In the genomic region with DNA sequence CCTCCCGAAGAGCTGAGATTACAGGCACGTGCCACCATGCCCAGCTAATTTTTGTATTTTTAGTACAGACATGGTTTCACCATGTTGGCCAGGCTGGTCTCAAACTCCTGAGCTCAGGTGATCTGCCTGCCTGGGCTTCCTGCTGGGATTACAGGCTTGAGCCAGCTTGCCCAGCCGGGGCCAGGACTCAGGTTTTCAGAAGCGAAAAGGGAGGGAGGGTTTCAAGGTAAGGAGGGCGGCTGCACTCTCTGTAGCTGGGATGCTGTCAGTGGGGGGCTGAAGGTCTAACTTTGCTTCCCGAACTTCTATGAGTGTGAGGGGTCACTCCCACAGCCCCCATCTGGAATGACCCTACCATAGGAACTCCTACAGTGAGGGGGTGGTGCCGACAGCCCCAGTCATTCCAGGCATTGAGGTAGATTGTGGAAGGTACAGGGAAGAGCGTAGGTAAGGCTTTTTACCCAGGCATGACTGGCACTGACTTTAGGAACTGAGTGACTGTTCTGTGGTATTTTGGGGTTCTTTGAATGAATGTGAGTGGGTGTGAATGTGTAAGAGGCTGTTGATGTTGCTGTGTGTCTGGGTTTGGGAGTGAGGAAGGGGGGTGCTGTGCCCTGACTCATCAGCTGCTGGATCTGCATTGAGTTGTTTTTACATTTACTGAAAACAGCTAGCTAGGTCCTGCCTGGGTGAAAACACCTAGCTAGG, we compare ENCODE assay signal across 10 cellular contexts. TPM values are rescaled to one million over a fixed set of nuclear protein-coding genes. Genes with fewer than 3 reads are reported as not detected.
DNase-seq lines count a peak whose midpoint lies in the region; ATAC-seq and TF ChIP-seq lines count a peak whose summit lies in the region.
"Had no signal": no experiment of that assay in that cellular context is flagged by ENCODE, and none has a peak within 500 bp of the region (broad histone marks: within the 10 kb centered on the region; RNA-seq: fewer than 3 reads in every experiment).

No MANE protein-coding gene starts in this region.

- H2BK5ac ChIP-seq in H9 (ENCODE audit: insufficient read length, low read length) = no peak overlapping the region

- H3K23ac ChIP-seq in H9 (ENCODE audit: insufficient read length, low read depth, low read length) = no peak overlapping the region

- H3K9me3 ChIP-seq in H9 (ENCODE audit: control insufficient read depth, low read depth, low read length) (no peaks in the 10 kb centered on the region), fibroblast of lung (ENCODE audit: control insufficient read depth, insufficient read depth, low read depth, low read length) (no peaks in the 10 kb centered on the region)

- H3K4me1 Mint-ChIP-seq in H9 = peaks cover 29 to 51% of the 10 kb centered on the region in 2 experiments

- no peak overlapping the region for H3K4me3 ChIP-seq in fibroblast of lung (replicated peaks in 1 of 4; ENCODE audit: control extremely low read depth in 1 of 4, insufficient read depth in 1 of 4, low read depth in 3 of 4, low read length in 4 of 4)

- H3K27me3 Mint-ChIP-seq in H9 (ENCODE audit: low read depth) = peaks cover 71% of the 10 kb centered on the region

- H4K8ac ChIP-seq in H9 (replicated peaks; ENCODE audit: insufficient read length, low read depth, low read length) = no peak overlapping the region

- H3K9ac ChIP-seq in H9 (ENCODE audit: extremely low read depth, insufficient read length, low read length) (no peak overlapping the region), fibroblast of lung (ENCODE audit: insufficient read depth, low read length) (no peak overlapping the region)

- H3K27me3 ChIP-seq in H9 (ENCODE audit: insufficient read depth, low read length) (peaks cover 16% of the 10 kb centered on the region; the same call in 1 of the 2 replicates), fibroblast of lung (ENCODE audit: control insufficient read depth, insufficient read depth, low read length) (peaks cover 21% of the 10 kb centered on the region)

- H3K9me3 Mint-ChIP-seq in H9 = no peaks in the 10 kb centered on the region

- no peak overlapping the region for H2BK120ac ChIP-seq in H9 (ENCODE audit: low read depth, low read length, poor library complexity, severe bottlenecking)

- H3K4me1 ChIP-seq in H9 (ENCODE audit: insufficient read depth, low read length) (no peaks in the 10 kb centered on the region; the same call in 1 of the 2 replicates), fibroblast of lung (ENCODE audit: control insufficient read depth, extremely low read depth, insufficient read depth, low read length) (peaks cover 2% of the 10 kb centered on the region)

- peak overlapping the region in 2 of 3 experiments; percentile 27 to 73; a peak in 3 of 7 replicates for H3K27ac Mint-ChIP-seq in H9

- no CpG with 5 or more reads among the region's 8 CpGs for WGBS in H9 (ENCODE audit: extremely low coverage, insufficient read length, low lambda C conversion rate)

- peak overlapping the region; percentile 53 for H3K4me2 ChIP-seq in H9 (ENCODE audit: insufficient read depth, insufficient read length, low read length)
- no peak overlapping the region for H3K4me2 ChIP-seq in fibroblast of lung (ENCODE audit: extremely low read depth, insufficient read depth, low read length)

- DNase-seq in H9 = peak; percentile 80
- DNase-seq in activated CD4-positive, alpha-beta T cell treated with anti-CD3 and anti-CD28 coated beads, Interleukin-2, amount 50 U/mL, for 4 hours = peak; percentile 46 to 49
- peak; percentile 24 to 81 for DNase-seq in fibroblast of lung (ENCODE audit: low read depth in 2 of 2)
- DNase-seq in stimulated activated CD4-positive, alpha-beta T cell treated with anti-CD3 and anti-CD28 coated beads, TNF-alpha, amount 100 ng/mL, for 4 hours (ENCODE audit: low read depth in 3 of 3) = peak in 2 of 3 experiments; percentile 32 to 38
- DNase-seq in NCI-H1417 treated with DMSO at 0.1 percent for 48 hours (lab: John Stamatoyannopoulos, UW) = no peak
- DNase-seq: OCI-M1, small intestine had no signal

- no peak overlapping the region for H2BK12ac ChIP-seq in H9 (ENCODE audit: insufficient read length, low read depth, low read length)

- H3K14ac ChIP-seq in H9 (ENCODE audit: insufficient read depth, low read length) = no peak overlapping the region

- no peak for TF ChIP-seq CTCF in H9 (conservative IDR thresholded peaks at IDR 0.05)
- TF ChIP-seq CTCF in fibroblast of lung (conservative IDR thresholded peaks at IDR 0.05 in 1 of 2, IDR thresholded peaks at IDR 0.05 in 1 of 2; ENCODE audit: low read depth in 1 of 2, low read length in 2 of 2) = no peak

- H4K91ac ChIP-seq in H9 (ENCODE audit: insufficient read length, low read depth, low read length) = no peak overlapping the region

- no peaks in the 10 kb centered on the region for H3K79me1 ChIP-seq in H9 (ENCODE audit: insufficient read depth, low read depth, low read length, poor library complexity, severe bottlenecking)

- H3K56ac ChIP-seq in H9 (ENCODE audit: insufficient read length, low read depth, low read length) = no peak overlapping the region

- H3K79me2 ChIP-seq in H9 (ENCODE audit: insufficient read depth, low read length) (no peaks in the 10 kb centered on the region), fibroblast of lung (ENCODE audit: control insufficient read depth, insufficient read depth, low read length) (no peaks in the 10 kb centered on the region)

- H3K36me3 Mint-ChIP-seq in H9 (ENCODE audit: insufficient read depth in 1 of 3, low read depth in 3 of 3) = no peaks in the 10 kb centered on the region

- H3K4ac ChIP-seq in H9 (ENCODE audit: low read depth, low read length) = no peak overlapping the region

- H3K18ac ChIP-seq in H9 (ENCODE audit: insufficient read length, low read depth, low read length) = no peak overlapping the region

- H4K20me1 ChIP-seq in H9 (ENCODE audit: control insufficient read depth, insufficient read depth, insufficient read length) = no peaks in the 10 kb centered on the region
- H4K20me1 ChIP-seq in fibroblast of lung (ENCODE audit: control insufficient read depth, extremely low read depth, insufficient read depth, low read length) = no peaks in the 10 kb centered on the region

- H4K5ac ChIP-seq in H9 (ENCODE audit: insufficient read length, low read depth, low read length) = no peak overlapping the region

- H2AK5ac ChIP-seq in H9 (ENCODE audit: insufficient read length, low read length) = no peak overlapping the region

- H3K36me3 ChIP-seq in fibroblast of lung (ENCODE audit: control insufficient read depth, insufficient read depth, low read length) = no peaks in the 10 kb centered on the region

- H3T11ph ChIP-seq in H9 (ENCODE audit: low read length) = no peak overlapping the region

- H2BK15ac ChIP-seq in H9 (ENCODE audit: low read depth, low read length) = no peak overlapping the region

- peaks cover 30% of the 10 kb centered on the region for H3K23me2 ChIP-seq in H9 (ENCODE audit: insufficient read length, low read depth, low read length, poor library complexity, severe bottlenecking)

- H3K4me3 Mint-ChIP-seq in H9 = peak overlapping the region in 1 of 2 experiments; percentile 57; a peak in 4 of 5 replicates

- H2AFZ ChIP-seq in H9 (ENCODE audit: low read length) = no peak overlapping the region
- no peak overlapping the region for H2AFZ ChIP-seq in fibroblast of lung (ENCODE audit: low read length)

- ATAC-seq in GM19452 (IDR thresholded peaks at IDR 0.05; ENCODE audit: unreplicated experiment) = no peak
- ATAC-seq in GM18867 (IDR thresholded peaks at IDR 0.05; ENCODE audit: unreplicated experiment) = no peak
- no peak for ATAC-seq in HG02759 (IDR thresholded peaks at IDR 0.05; ENCODE audit: unreplicated experiment)

- no peak overlapping the region for H3K27ac ChIP-seq in H9 (ENCODE audit: insufficient read length, low read depth, low read length)
- no peak overlapping the region for H3K27ac ChIP-seq in fibroblast of lung (ENCODE audit: insufficient read depth, low read length)

- H2BK20ac ChIP-seq in H9 (ENCODE audit: low read depth, low read length, poor library complexity, severe bottlenecking) = no peak overlapping the region

RNA-seq across cellular contexts. Expression of a gene that starts 3.8 kb away (rescaled TPM):
- total RNA-seq in H9 (2021) = 6.0 and 6.4 TPM in 2 replicates
- total RNA-seq in fibroblast of lung = 1.3 and 1.8 TPM in 2 replicates
- 0.53 and 1.0 TPM in 2 replicates for polyA plus RNA-seq in fibroblast of lung
- 0.83 and 2.4 TPM in 2 replicates for polyA plus RNA-seq in fibroblast of lung (2012)
- 0.19 and 0.79 TPM in 2 replicates for polyA minus RNA-seq in fibroblast of lung (ENCODE audit: low replicate concordance)

RNA-seq across cellular contexts. Expression of a gene that starts 24.4 kb away (rescaled TPM):
- 51.8 and 52.6 TPM in 2 replicates for total RNA-seq in H9 (2021)
- under 0.01 and 0.99 TPM in 2 replicates for total RNA-seq in fibroblast of lung
- polyA plus RNA-seq in fibroblast of lung = 2.5 and 13.5 TPM in 2 replicates
- polyA plus RNA-seq in fibroblast of lung (2012) = 2.5 and 10.3 TPM in 2 replicates
- 7.5 and 44.3 TPM in 2 replicates for polyA minus RNA-seq in fibroblast of lung (ENCODE audit: low replicate concordance)

RNA-seq across cellular contexts. Expression of a gene that starts 56.6 kb away (rescaled TPM):
- 1.1 and 1.2 TPM in 2 replicates for total RNA-seq in H9 (2021)
- total RNA-seq in fibroblast of lung = 0.26 and 1.3 TPM in 2 replicates
- 0.31 and 0.32 TPM in 2 replicates for polyA plus RNA-seq in fibroblast of lung
- 0.24 and 0.41 TPM in 2 replicates for polyA plus RNA-seq in fibroblast of lung (2012)
- polyA minus RNA-seq in fibroblast of lung (ENCODE audit: low replicate concordance) = not detected in 2 replicates

Comparison
In these comparisons a context has a peak if more than half of its experiments do, and no peak if none do; other contexts are left out.
1. RNA of a gene that starts 24.4 kb away (total RNA-seq): 51.8 to 52.6 TPM in H9; under 0.01 to 0.99 TPM in fibroblast of lung; every median in the first group is over 10 times any median in the second.